23 cellular contexts compared by ENCODE assay signal in genomic region chr5:41312066-41312465, GRCh38.
"Had no signal": no experiment of that assay in that cellular context is flagged by ENCODE, and none has a peak within 500 bp of the region (broad histone marks: within the 10 kb centered on the region; RNA-seq: fewer than 3 reads in every experiment).

No MANE protein-coding gene starts in this region.

- DNase-seq: colonic mucosa; cortex of kidney; dermis blood vessel endothelial cell; dorsolateral prefrontal cortex; effector CD4-positive, alpha-beta T cell; effector CD8-positive, alpha-beta T cell; effector memory CD4-positive, alpha-beta T cell; effector memory CD8-positive, alpha-beta T cell; endodermal cell; erythroblast; esophagus squamous epithelium; foreskin fibroblast; foreskin keratinocyte; foreskin melanocyte; gastrocnemius medialis; glutamatergic neuron; head of caudate nucleus; heart left ventricle; heart right ventricle had no signal

- H3K27ac ChIP-seq: colonic mucosa, coronary artery, dorsolateral prefrontal cortex, epithelial cell of prostate, esophagus muscularis mucosa, esophagus squamous epithelium, foreskin keratinocyte, gastrocnemius medialis, gastroesophageal sphincter, heart left ventricle, heart right ventricle had no signal

- H3K4me1 ChIP-seq: colonic mucosa, esophagus muscularis mucosa, esophagus squamous epithelium, foreskin keratinocyte, gastrocnemius medialis, gastroesophageal sphincter, heart right ventricle had no signal

- H3K36me3 ChIP-seq: colonic mucosa, esophagus muscularis mucosa, esophagus squamous epithelium, gastrocnemius medialis, gastroesophageal sphincter, heart right ventricle had no signal

- H3K4me3 ChIP-seq: colonic mucosa, coronary artery, dorsolateral prefrontal cortex, esophagus muscularis mucosa, esophagus squamous epithelium, gastrocnemius medialis, gastroesophageal sphincter, heart left ventricle, heart right ventricle had no signal

- H3K27me3 ChIP-seq: colonic mucosa, esophagus muscularis mucosa, esophagus squamous epithelium, foreskin keratinocyte, gastrocnemius medialis, gastroesophageal sphincter, heart left ventricle, heart right ventricle had no signal

- H3K9me3 ChIP-seq: colonic mucosa, esophagus muscularis mucosa, esophagus squamous epithelium, gastrocnemius medialis, heart left ventricle, heart right ventricle had no signal
